ENCODE assay signal across 1 cellular context in the genomic region with DNA sequence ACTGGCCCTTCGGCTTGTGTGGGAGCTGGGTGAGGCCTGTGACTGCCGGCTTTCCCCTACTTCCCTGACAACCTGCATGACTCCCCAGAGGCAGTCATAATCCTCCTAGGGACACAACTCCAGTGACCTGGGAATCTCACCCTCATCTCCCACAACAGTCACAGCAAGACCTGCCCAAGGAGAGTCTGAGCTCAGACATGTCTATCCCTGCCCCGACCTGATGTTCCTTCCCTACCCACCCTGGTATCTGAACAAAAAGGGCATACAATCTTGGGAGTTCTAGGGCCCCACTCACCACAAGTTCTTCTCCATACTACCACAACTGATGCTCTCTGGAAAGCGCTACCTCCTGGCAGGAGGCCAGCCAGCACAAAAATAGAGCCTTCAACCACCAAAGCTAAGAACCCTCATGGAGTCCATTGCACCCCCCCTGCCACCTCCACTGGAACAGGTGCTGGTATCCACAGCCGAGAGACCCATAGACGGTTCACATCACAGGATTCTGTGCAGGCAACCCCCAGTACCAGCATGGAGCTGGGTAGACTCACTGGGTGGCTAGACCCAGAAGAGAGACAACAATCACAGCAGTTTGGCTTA.
A peak's percentile ranks its signal among the peaks of the same experiment; 100 is the strongest.
TF ChIP-seq lines count a peak whose summit lies in the region.

No MANE protein-coding gene starts in this region.

TF ChIP-seq in K562, 482 proteins besides CTCF, POLR2A, EP300 and RAD21:
- TF ChIP-seq, protein P1, sequence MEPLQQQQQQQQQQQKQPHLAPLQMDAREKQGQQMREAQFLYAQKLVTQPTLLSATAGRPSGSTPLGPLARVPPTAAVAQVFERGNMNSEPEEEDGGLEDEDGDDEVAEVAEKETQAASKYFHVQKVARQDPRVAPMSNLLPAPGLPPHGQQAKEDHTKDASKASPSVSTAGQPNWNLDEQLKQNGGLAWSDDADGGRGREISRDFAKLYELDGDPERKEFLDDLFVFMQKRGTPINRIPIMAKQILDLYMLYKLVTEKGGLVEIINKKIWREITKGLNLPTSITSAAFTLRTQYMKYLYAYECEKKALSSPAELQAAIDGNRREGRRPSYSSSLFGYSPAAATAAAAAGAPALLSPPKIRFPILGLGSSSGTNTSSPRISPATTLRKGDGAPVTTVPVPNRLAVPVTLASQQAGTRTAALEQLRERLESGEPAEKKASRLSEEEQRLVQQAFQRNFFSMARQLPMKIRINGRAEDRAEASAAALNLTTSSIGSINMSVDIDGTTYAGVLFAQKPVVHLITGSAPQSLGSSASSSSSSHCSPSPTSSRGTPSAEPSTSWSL (CRISPR knock-in tag; IDR thresholded peaks at IDR 0.05; ENCODE audit: borderline replicate concordance) = no peak
- TF ChIP-seq NFIC (IDR thresholded peaks at IDR 0.05) = peak; percentile 23; the same call in 1 of the 2 replicates
